ENCODE assay signal across 29 cellular contexts in genomic region chr7:137753067-137753466, GRCh38.
DNase-seq lines count a peak whose midpoint lies in the region; ATAC-seq, FAIRE-seq and TF ChIP-seq lines count a peak whose summit lies in the region.
"Had no signal": no experiment of that assay in that cellular context is flagged by ENCODE, and none has a peak within 500 bp of the region (broad histone marks: within the 10 kb centered on the region; RNA-seq: fewer than 3 reads in every experiment).

No MANE protein-coding gene starts in this region.

- peaks cover 54% of the 10 kb centered on the region for H3K4me1 Mint-ChIP-seq in nephron progenitor cell
- H3K4me1 Mint-ChIP-seq: activated CD4-positive, alpha-beta memory T cell treated with anti-CD3 and anti-CD28 coated beads, Interleukin-2, amount 10 ng/mL, durations not matched to agents 7 days and 5 days; activated naive CD4-positive, alpha-beta T cell treated with anti-CD3 and anti-CD28 coated beads, Interleukin-2, amount 10 ng/mL, durations not matched to agents 7 days and 5 days had no signal

- H3K27me3 Mint-ChIP-seq in nephron progenitor cell (ENCODE audit: low read depth, poor library complexity): peaks cover 6% of the 10 kb centered on the region

- peak overlapping the region; percentile 78 for H3K4me3 Mint-ChIP-seq in nephron progenitor cell
- H3K4me3 Mint-ChIP-seq: activated CD4-positive, alpha-beta memory T cell treated with anti-CD3 and anti-CD28 coated beads, Interleukin-2, amount 10 ng/mL, durations not matched to agents 7 days and 5 days; activated naive CD4-positive, alpha-beta T cell treated with anti-CD3 and anti-CD28 coated beads, Interleukin-2, amount 10 ng/mL, durations not matched to agents 7 days and 5 days; effector memory CD8-positive, alpha-beta T cell; neural crest cell; T-helper 17 cell had no signal

- H3K36me3 ChIP-seq in BLaER1 treated with 17β-estradiol and CSF1 and Interleukin-3, amounts not matched to agents 10 nM and 100 nM: no peaks in the 10 kb centered on the region
- H3K36me3 ChIP-seq in GM23248 (ENCODE audit: low read depth): no peaks in the 10 kb centered on the region
- H3K36me3 ChIP-seq: spleen, tibial nerve had no signal

- no peaks in the 10 kb centered on the region for H4K20me1 ChIP-seq in BLaER1 treated with 17β-estradiol and CSF1 and Interleukin-3, amounts not matched to agents 10 nM and 100 nM
- no peaks in the 10 kb centered on the region for H4K20me1 ChIP-seq in GM23248 (ENCODE audit: insufficient read depth)

- H3K9ac ChIP-seq in BLaER1 treated with 17β-estradiol and CSF1 and Interleukin-3, amounts not matched to agents 10 nM and 100 nM: peak overlapping the region in 4 of 11 experiments; percentile 71 to 78 (median 74); a peak in 5 of 22 replicates
- H3K9ac ChIP-seq in GM23248: no peak overlapping the region
- H3K9ac ChIP-seq: parathyroid adenoma, SK-N-SH had no signal

- H3K9me3 Mint-ChIP-seq in nephron progenitor cell: peaks cover 5% of the 10 kb centered on the region
- H3K9me3 Mint-ChIP-seq: activated CD4-positive, alpha-beta memory T cell treated with anti-CD3 and anti-CD28 coated beads, Interleukin-2, amount 10 ng/mL, durations not matched to agents 7 days and 5 days; activated naive CD4-positive, alpha-beta T cell treated with anti-CD3 and anti-CD28 coated beads, Interleukin-2, amount 10 ng/mL, durations not matched to agents 7 days and 5 days; effector memory CD8-positive, alpha-beta T cell; neural crest cell had no signal

- no peaks in the 10 kb centered on the region for H3K9me2 ChIP-seq in GM23248 (ENCODE audit: insufficient read depth)
- H3K9me2 ChIP-seq: SK-N-SH had no signal

- no peak for ATAC-seq in HG02798 (IDR thresholded peaks at IDR 0.05; ENCODE audit: poor library complexity, unreplicated experiment)
- ATAC-seq: effector memory CD8-positive, alpha-beta T cell; T-helper 17 cell had no signal

- no peak for TF ChIP-seq CTCF in nephron progenitor cell (IDR thresholded peaks at IDR 0.05)

- H3K4me1 ChIP-seq in BLaER1 treated with 17β-estradiol and CSF1 and Interleukin-3, amounts not matched to agents 10 nM and 100 nM: peaks cover 52 to 61% (median 57%) of the 10 kb centered on the region in 10 experiments
- H3K4me1 ChIP-seq in GM23248 (ENCODE audit: insufficient read depth): peaks cover 44% of the 10 kb centered on the region
- H3K4me1 ChIP-seq: spleen, tibial nerve had no signal

- H3K27ac ChIP-seq in BLaER1 treated with 17β-estradiol and CSF1 and Interleukin-3, amounts not matched to agents 10 nM and 100 nM: peak overlapping the region in 8 of 11 experiments; percentile 1 to 95 (median 89); a peak in 12 of 22 replicates
- no peak overlapping the region for H3K27ac ChIP-seq in GM23248
- H3K27ac ChIP-seq: C4-2B, parathyroid adenoma, spleen, tibial nerve had no signal

- peaks cover 0 to 4% (median 0%) of the 10 kb centered on the region in 11 experiments; a peak in 4 of 22 replicates for H3K9me3 ChIP-seq in BLaER1 treated with 17β-estradiol and CSF1 and Interleukin-3, amounts not matched to agents 10 nM and 100 nM (replicated peaks in 1 of 11)
- no peaks in the 10 kb centered on the region for H3K9me3 ChIP-seq in GM23248 (ENCODE audit: low read depth)
- H3K9me3 ChIP-seq: SK-N-SH, spleen, tibial nerve had no signal

- in situ Hi-C loops in GM23248 (cut with MboI): no loop called here

- FAIRE-seq in urothelium cell line (lab: Jason Lieb, UNC): no peak
- FAIRE-seq: D721Med, GM12878 had no signal

- H3K79me2 ChIP-seq in GM23248 (ENCODE audit: insufficient read depth): peaks cover 22% of the 10 kb centered on the region; the same call in 1 of the 2 replicates
- H3K79me2 ChIP-seq: parathyroid adenoma had no signal

- peak overlapping the region; percentile 20; the same call in 1 of the 2 replicates for H2AFZ ChIP-seq in GM23248
- H2AFZ ChIP-seq: GM23338, parathyroid adenoma had no signal

- H3K4me3 ChIP-seq in BLaER1 treated with 17β-estradiol and CSF1 and Interleukin-3, amounts not matched to agents 10 nM and 100 nM: no peak overlapping the region
- no peak overlapping the region for H3K4me3 ChIP-seq in GM23248
- H3K4me3 ChIP-seq: GM12878, GM23338, lung, spleen, tibial nerve had no signal

- peaks cover 30% of the 10 kb centered on the region for H3F3A ChIP-seq in GM23248 (ENCODE audit: insufficient read depth)

- H3K4me2 ChIP-seq in BLaER1 treated with 17β-estradiol and CSF1 and Interleukin-3, amounts not matched to agents 10 nM and 100 nM: peak overlapping the region; percentile 81 to 96 (median 87)
- H3K4me2 ChIP-seq in GM23248 (ENCODE audit: unreplicated experiment): no peak overlapping the region
- H3K4me2 ChIP-seq: GM23338, SK-N-SH had no signal

- 27 to 38% methylated on average over 4 of the region's 4 CpGs for WGBS in GM23248 (ENCODE audit: low coverage in 1 of 2, low lambda C conversion rate in 2 of 2, missing lambda C conversion rate in 2 of 2), 2 experiments

- no peaks in the 10 kb centered on the region for H3K36me3 Mint-ChIP-seq in nephron progenitor cell (ENCODE audit: low read depth)
- H3K36me3 Mint-ChIP-seq: activated naive CD4-positive, alpha-beta T cell treated with anti-CD3 and anti-CD28 coated beads, Interleukin-2, amount 10 ng/mL, durations not matched to agents 7 days and 5 days had no signal

- peak overlapping the region; percentile 79 for H3K27ac Mint-ChIP-seq in nephron progenitor cell
- H3K27ac Mint-ChIP-seq: activated CD4-positive, alpha-beta memory T cell treated with anti-CD3 and anti-CD28 coated beads, Interleukin-2, amount 10 ng/mL, durations not matched to agents 7 days and 5 days; activated naive CD4-positive, alpha-beta T cell treated with anti-CD3 and anti-CD28 coated beads, Interleukin-2, amount 10 ng/mL, durations not matched to agents 7 days and 5 days; effector memory CD8-positive, alpha-beta T cell; GM23338; T-helper 17 cell had no signal

- H3K27me3 ChIP-seq in BLaER1 treated with 17β-estradiol and CSF1 and Interleukin-3, amounts not matched to agents 10 nM and 100 nM: no peaks in the 10 kb centered on the region
- H3K27me3 ChIP-seq in GM23248 (replicated peaks; ENCODE audit: insufficient read depth): no peaks in the 10 kb centered on the region
- H3K27me3 ChIP-seq: tibial nerve had no signal

- no peak for DNase-seq in GM23248
- peak; percentile 47 for DNase-seq in NCI-H526 treated with DMSO at 0.1 percent for 48 hours (lab: John Stamatoyannopoulos, UW)
- DNase-seq in nephron progenitor cell: no peak
- DNase-seq in central memory CD4-positive, alpha-beta T cell: no peak
- DNase-seq in urothelium cell line (ENCODE audit: low spot score): no peak
- DNase-seq: activated CD4-positive, alpha-beta memory T cell treated with anti-CD3 and anti-CD28 coated beads, Interleukin-2, amount 10 ng/mL, durations not matched to agents 7 days and 5 days; activated CD4-positive, alpha-beta T cell treated with anti-CD3 and anti-CD28 coated beads for 1 hour; activated CD8-positive, alpha-beta memory T cell treated with anti-CD3 and anti-CD28 coated beads, Interleukin-2, amount 50 U/mL, for 48 hours; activated naive CD4-positive, alpha-beta T cell treated with anti-CD3 and anti-CD28 coated beads, Interleukin-2, amount 10 ng/mL, durations not matched to agents 7 days and 5 days; amniotic stem cell; cortex of kidney; effector memory CD8-positive, alpha-beta T cell; head of caudate nucleus; kidney glomerular epithelial cell; NCI-H1092 treated with DMSO at 0.1 percent for 48 hours; NCI-H69; SK-N-SH; spleen; T-helper 17 cell had no signal
